In genomic region chr7:95279417-95279816, GRCh38 we compare ENCODE assay signal across 43 cellular contexts. TPM values are rescaled to one million over a fixed set of nuclear protein-coding genes. Genes with fewer than 3 reads are reported as not detected.
"Had no signal": no experiment of that assay in that cellular context is flagged by ENCODE, and none has a peak within 500 bp of the region (broad histone marks: within the 10 kb centered on the region; RNA-seq: fewer than 3 reads in every experiment).

No MANE protein-coding gene starts in this region.

- H3K27me3 Mint-ChIP-seq: activated naive CD4-positive, alpha-beta T cell treated with anti-CD3 and anti-CD28 coated beads, Interleukin-2, amount 50 U/mL, for 24 hours; activated naive CD8-positive, alpha-beta T cell treated with anti-CD3 and anti-CD28 coated beads for 36 hours; activated naive CD8-positive, alpha-beta T cell treated with anti-CD3 and anti-CD28 coated beads, Interleukin-2, amount 50 U/mL, for 24 hours; brain; central memory CD8-positive, alpha-beta T cell had no signal

- H3K36me3 ChIP-seq: adrenal gland, ascending aorta, brain microvascular endothelial cell, breast epithelium, cardiac muscle cell had no signal

- H3K9me3 ChIP-seq: adrenal gland, ascending aorta, body of pancreas, breast epithelium had no signal

- ATAC-seq: activated naive CD4-positive, alpha-beta T cell treated with anti-CD3 and anti-CD28 coated beads, Interleukin-2, amount 50 U/mL, for 72 hours; activated naive CD8-positive, alpha-beta T cell treated with anti-CD3 and anti-CD28 coated beads, Interleukin-2, amount 50 U/mL, for 24 hours; activated T-cell treated with anti-CD3 and anti-CD28 coated beads, Interleukin-2, amount 50 U/mL, for 4 hours; activated T-cell treated with anti-CD3 and anti-CD28 coated beads, Interleukin-2, amount 50 U/mL, for 72 hours; activated T-helper 17 cell treated with anti-CD3 and anti-CD28 coated beads, Interleukin-2, amount 50 U/mL, for 72 hours; body of pancreas had no signal

- H3K36me3 Mint-ChIP-seq: activated naive CD4-positive, alpha-beta T cell treated with anti-CD3 and anti-CD28 coated beads, Interleukin-2, amount 10 ng/mL, durations not matched to agents 7 days and 5 days; activated naive CD4-positive, alpha-beta T cell treated with anti-CD3 and anti-CD28 coated beads, Interleukin-2, amount 50 U/mL, for 24 hours; activated naive CD4-positive, alpha-beta T cell treated with anti-CD3 and anti-CD28 coated beads, Interleukin-2, amount 50 U/mL, for 72 hours; activated naive CD8-positive, alpha-beta T cell; activated naive CD8-positive, alpha-beta T cell treated with anti-CD3 and anti-CD28 coated beads for 36 hours; activated naive CD8-positive, alpha-beta T cell treated with anti-CD3 and anti-CD28 coated beads, Interleukin-2, amount 10 ng/mL, durations not matched to agents 7 days and 5 days had no signal

- H3K4me1 Mint-ChIP-seq: activated naive CD4-positive, alpha-beta T cell treated with anti-CD3 and anti-CD28 coated beads, Interleukin-2, amount 10 ng/mL, durations not matched to agents 7 days and 5 days; activated naive CD4-positive, alpha-beta T cell treated with anti-CD3 and anti-CD28 coated beads, Interleukin-2, amount 50 U/mL, for 24 hours; activated naive CD8-positive, alpha-beta T cell treated with anti-CD3 and anti-CD28 coated beads for 36 hours; activated naive CD8-positive, alpha-beta T cell treated with anti-CD3 and anti-CD28 coated beads, Interleukin-2, amount 10 ng/mL, durations not matched to agents 7 days and 5 days; activated naive CD8-positive, alpha-beta T cell treated with anti-CD3 and anti-CD28 coated beads, Interleukin-2, amount 50 U/mL, for 24 hours; activated T-helper 17 cell treated with anti-CD3 and anti-CD28 coated beads, Interleukin-2, amount 50 U/mL, for 72 hours; brain; central memory CD8-positive, alpha-beta T cell had no signal

- H3K27ac Mint-ChIP-seq: activated naive CD4-positive, alpha-beta T cell treated with anti-CD3 and anti-CD28 coated beads for 36 hours; activated naive CD4-positive, alpha-beta T cell treated with anti-CD3 and anti-CD28 coated beads, Interleukin-2, amount 10 ng/mL, durations not matched to agents 7 days and 5 days; activated naive CD4-positive, alpha-beta T cell treated with anti-CD3 and anti-CD28 coated beads, Interleukin-2, amount 50 U/mL, for 24 hours; activated naive CD4-positive, alpha-beta T cell treated with anti-CD3 and anti-CD28 coated beads, Interleukin-2, amount 50 U/mL, for 72 hours; activated naive CD8-positive, alpha-beta T cell; activated naive CD8-positive, alpha-beta T cell treated with anti-CD3 and anti-CD28 coated beads for 36 hours; activated naive CD8-positive, alpha-beta T cell treated with anti-CD3 and anti-CD28 coated beads, Interleukin-2, amount 10 ng/mL, durations not matched to agents 7 days and 5 days; activated naive CD8-positive, alpha-beta T cell treated with anti-CD3 and anti-CD28 coated beads, Interleukin-2, amount 50 U/mL, for 24 hours; activated T-cell treated with anti-CD3 and anti-CD28 coated beads, Interleukin-2, amount 50 U/mL, for 24 hours; activated T-cell treated with anti-CD3 and anti-CD28 coated beads, Interleukin-2, amount 50 U/mL, for 72 hours; activated T-helper 1 cell treated with anti-CD3 and anti-CD28 coated beads, Interleukin-12 subunit alpha, Interleukin-12 subunit beta, Interleukin-2, Interleukin-4 antibody, amounts not matched to agents 30 ng/mL and 10 ng/mL and 1 ng/mL, durations not matched to agents 14 hours and 24 hours and 36 hours; activated T-helper 17 cell treated with anti-CD3 and anti-CD28 coated beads, Interleukin-2, amount 50 U/mL, for 72 hours; activated T-helper 2 cell treated with anti-CD3 and anti-CD28 coated beads, Interferon-gamma antibody, Interleukin-2, Interleukin-4, amounts not matched to agents 10 μg/mL and 5 μg/mL and 100 μg/mL, durations not matched to agents 14 hours and 24 hours and 36 hours; brain had no signal

- H3K9me3 Mint-ChIP-seq: activated naive CD4-positive, alpha-beta T cell treated with anti-CD3 and anti-CD28 coated beads for 36 hours; activated naive CD4-positive, alpha-beta T cell treated with anti-CD3 and anti-CD28 coated beads, Interleukin-2, amount 10 ng/mL, durations not matched to agents 7 days and 5 days; activated naive CD4-positive, alpha-beta T cell treated with anti-CD3 and anti-CD28 coated beads, Interleukin-2, amount 50 U/mL, for 24 hours; activated naive CD4-positive, alpha-beta T cell treated with anti-CD3 and anti-CD28 coated beads, Interleukin-2, amount 50 U/mL, for 72 hours; activated naive CD8-positive, alpha-beta T cell treated with anti-CD3 and anti-CD28 coated beads for 36 hours; activated naive CD8-positive, alpha-beta T cell treated with anti-CD3 and anti-CD28 coated beads, Interleukin-2, amount 10 ng/mL, durations not matched to agents 7 days and 5 days; activated naive CD8-positive, alpha-beta T cell treated with anti-CD3 and anti-CD28 coated beads, Interleukin-2, amount 50 U/mL, for 24 hours; activated T-cell treated with anti-CD3 and anti-CD28 coated beads, Interleukin-2, amount 50 U/mL, for 24 hours; activated T-cell treated with anti-CD3 and anti-CD28 coated beads, Interleukin-2, amount 50 U/mL, for 4 hours; activated T-cell treated with anti-CD3 and anti-CD28 coated beads, Interleukin-2, amount 50 U/mL, for 72 hours; activated T-helper 1 cell treated with anti-CD3 and anti-CD28 coated beads, Interleukin-12 subunit alpha, Interleukin-12 subunit beta, Interleukin-2, Interleukin-4 antibody, amounts not matched to agents 30 ng/mL and 10 ng/mL and 1 ng/mL, durations not matched to agents 14 hours and 24 hours and 36 hours; activated T-helper 17 cell treated with anti-CD3 and anti-CD28 coated beads, Interleukin-2, amount 50 U/mL, for 72 hours; activated T-helper 2 cell treated with anti-CD3 and anti-CD28 coated beads, Interferon-gamma antibody, Interleukin-2, Interleukin-4, amounts not matched to agents 10 μg/mL and 5 μg/mL and 100 μg/mL, durations not matched to agents 14 hours and 24 hours and 36 hours; brain; central memory CD8-positive, alpha-beta T cell had no signal

- H3K4me3 Mint-ChIP-seq: activated naive CD4-positive, alpha-beta T cell treated with anti-CD3 and anti-CD28 coated beads for 36 hours; activated naive CD4-positive, alpha-beta T cell treated with anti-CD3 and anti-CD28 coated beads, Interleukin-2, amount 10 ng/mL, durations not matched to agents 7 days and 5 days; activated naive CD4-positive, alpha-beta T cell treated with anti-CD3 and anti-CD28 coated beads, Interleukin-2, amount 50 U/mL, for 24 hours; activated naive CD8-positive, alpha-beta T cell; activated naive CD8-positive, alpha-beta T cell treated with anti-CD3 and anti-CD28 coated beads for 36 hours; activated naive CD8-positive, alpha-beta T cell treated with anti-CD3 and anti-CD28 coated beads, Interleukin-2, amount 10 ng/mL, durations not matched to agents 7 days and 5 days; activated naive CD8-positive, alpha-beta T cell treated with anti-CD3 and anti-CD28 coated beads, Interleukin-2, amount 50 U/mL, for 24 hours; activated T-cell treated with anti-CD3 and anti-CD28 coated beads, Interleukin-2, amount 50 U/mL, for 24 hours; activated T-cell treated with anti-CD3 and anti-CD28 coated beads, Interleukin-2, amount 50 U/mL, for 4 hours; activated T-cell treated with anti-CD3 and anti-CD28 coated beads, Interleukin-2, amount 50 U/mL, for 72 hours; activated T-helper 1 cell treated with anti-CD3 and anti-CD28 coated beads, Interleukin-12 subunit alpha, Interleukin-12 subunit beta, Interleukin-2, Interleukin-4 antibody, amounts not matched to agents 30 ng/mL and 10 ng/mL and 1 ng/mL, durations not matched to agents 14 hours and 24 hours and 36 hours; activated T-helper 17 cell treated with anti-CD3 and anti-CD28 coated beads, Interleukin-2, amount 50 U/mL, for 72 hours; brain; central memory CD8-positive, alpha-beta T cell had no signal

- H3K27me3 ChIP-seq: adrenal gland, ascending aorta, body of pancreas, brain microvascular endothelial cell, breast epithelium, cardiac muscle cell had no signal

- H3K4me3 ChIP-seq: adrenal gland, ascending aorta, body of pancreas, breast epithelium, cardiac muscle cell had no signal

- H3K27ac ChIP-seq: adrenal gland, ascending aorta, body of pancreas, brain microvascular endothelial cell, breast epithelium, cardiac muscle cell had no signal

- H3K4me1 ChIP-seq: adrenal gland, ascending aorta, body of pancreas, breast epithelium had no signal

- DNase-seq: activated effector memory CD4-positive, alpha-beta T cell treated with anti-CD3 and anti-CD28 coated beads, Interleukin-2, amount 50 U/mL, for 16 hours; activated effector memory CD4-positive, alpha-beta T cell treated with Interleukin-2 at 50 U/mL for 16 hours; activated gamma-delta T cell; activated gamma-delta T cell treated with Interleukin-2 at 50 U/mL for 16 hours; activated naive CD4-positive, alpha-beta T cell; activated naive CD4-positive, alpha-beta T cell treated with anti-CD3 and anti-CD28 coated beads for 36 hours; activated naive CD4-positive, alpha-beta T cell treated with anti-CD3 and anti-CD28 coated beads, Interleukin-2, amount 10 ng/mL, durations not matched to agents 7 days and 5 days; activated naive CD4-positive, alpha-beta T cell treated with anti-CD3 and anti-CD28 coated beads, Interleukin-2, amount 50 U/mL, for 16 hours; activated naive CD4-positive, alpha-beta T cell treated with Interleukin-2 at 50 U/mL for 16 hours; activated naive CD8-positive, alpha-beta T cell treated with anti-CD3 and anti-CD28 coated beads for 36 hours; activated naive CD8-positive, alpha-beta T cell treated with anti-CD3 and anti-CD28 coated beads, Interleukin-2, amount 10 ng/mL, durations not matched to agents 7 days and 5 days; activated naive CD8-positive, alpha-beta T cell treated with anti-CD3 and anti-CD28 coated beads, Interleukin-2, amount 50 U/mL, for 24 hours; activated T-cell treated with anti-CD3 and anti-CD28 coated beads for 4 hours; activated T-cell treated with anti-CD3 and anti-CD28 coated beads, Interleukin-2, amount 50 U/mL, for 1 hour; activated T-cell treated with anti-CD3 and anti-CD28 coated beads, Interleukin-2, amount 50 U/mL, for 24 hours; activated T-cell treated with anti-CD3 and anti-CD28 coated beads, Interleukin-2, amount 50 U/mL, for 4 hours; activated T-cell treated with anti-CD3 and anti-CD28 coated beads, Interleukin-2, amount 50 U/mL, for 48 hours; activated T-cell treated with anti-CD3 and anti-CD28 coated beads, Interleukin-2, amount 50 U/mL, for 72 hours; adrenal gland; amniotic stem cell; amygdala; anterior cingulate cortex; aorta; body of pancreas; brain microvascular endothelial cell; caudate nucleus; central memory CD4-positive, alpha-beta T cell; cerebellar nuclear complex had no signal

- FAIRE-seq: astrocyte, bronchial epithelial cell had no signal

RNA-seq across cellular contexts. Expression of gene PON1, which starts 44.9 kb away (rescaled TPM):
- total RNA-seq: activated naive CD4-positive, alpha-beta T cell treated with anti-CD3 and anti-CD28 coated beads for 36 hours; activated naive CD4-positive, alpha-beta T cell treated with anti-CD3 and anti-CD28 coated beads, Interleukin-2, amount 50 U/mL, for 72 hours; activated naive CD8-positive, alpha-beta T cell treated with anti-CD3 and anti-CD28 coated beads for 36 hours; activated naive CD8-positive, alpha-beta T cell treated with anti-CD3 and anti-CD28 coated beads, Interleukin-2, amount 10 ng/mL, durations not matched to agents 7 days and 5 days; activated T-helper 1 cell treated with anti-CD3 and anti-CD28 coated beads, Interleukin-12 subunit alpha, Interleukin-12 subunit beta, Interleukin-2, Interleukin-4 antibody, amounts not matched to agents 30 ng/mL and 10 ng/mL and 1 ng/mL, durations not matched to agents 14 hours and 24 hours and 36 hours; activated T-helper 17 cell treated with anti-CD3 and anti-CD28 coated beads, Interleukin-2, amount 50 U/mL, for 72 hours; activated T-helper 2 cell treated with anti-CD3 and anti-CD28 coated beads, Interferon-gamma antibody, Interleukin-2, Interleukin-4, amounts not matched to agents 10 μg/mL and 5 μg/mL and 100 μg/mL, durations not matched to agents 14 hours and 24 hours and 36 hours; aorta; ascending aorta; bronchial epithelial cell; cardiac muscle cell; cardiac septum; cerebellum had no signal
- polyA plus RNA-seq: aorta had no signal
